In genomic region chrX:9992061-9992460, GRCh38 we compare ENCODE assay signal across 10 cellular contexts. TPM values are rescaled to one million over a fixed set of nuclear protein-coding genes. Genes with fewer than 3 reads are reported as not detected.
"Had no signal": no experiment of that assay in that cellular context is flagged by ENCODE, and none has a peak within 500 bp of the region (broad histone marks: within the 10 kb centered on the region; RNA-seq: fewer than 3 reads in every experiment).

No MANE protein-coding gene starts in this region.

- H3K36me3 ChIP-seq: HAP-1 had no signal

- DNase-seq: GM23248, GOT3, H7, H9, HCEC 1CT, HFFc6 had no signal

- H3K4me3 ChIP-seq: GM23248, GM23338, HAP-1 had no signal

- H3K4me2 ChIP-seq: GM23338 had no signal

- ATAC-seq: GM23338, HCT116 had no signal

- H2AFZ ChIP-seq: GM23248, GM23338 had no signal

- H3K27ac ChIP-seq: GM23248 had no signal

- H3K9ac ChIP-seq: GM23248 had no signal

RNA-seq across cellular contexts. Expression of gene CLDN34, which starts 24.9 kb away (rescaled TPM):
- total RNA-seq: GM23248, GM23338, H4, H7, HFFc6 had no signal
- polyA plus RNA-seq: GM23248, GM23338 had no signal
